Comparison of ENCODE assay signal across 12 cellular contexts in genomic region chr1:221994939-221995338, GRCh38.
DNase-seq lines count a peak whose midpoint lies in the region; ATAC-seq and TF ChIP-seq lines count a peak whose summit lies in the region.
"Had no signal": no experiment of that assay in that cellular context is flagged by ENCODE, and none has a peak within 500 bp of the region (broad histone marks: within the 10 kb centered on the region; RNA-seq: fewer than 3 reads in every experiment).

No MANE protein-coding gene starts in this region.

- H3K79me1 ChIP-seq in IMR-90 (ENCODE audit: low read depth in 1 of 2, low read length in 2 of 2) = no peaks in the 10 kb centered on the region

- H3K23ac ChIP-seq in IMR-90 (ENCODE audit: low read depth, low read length) = peak overlapping the region; percentile 66

- H2AK5ac ChIP-seq in IMR-90 (ENCODE audit: low read depth, low read length) = peak overlapping the region; percentile 26

- DNase-seq in Calu3 = no peak
- peak; percentile 97 for DNase-seq in IMR-90
- DNase-seq in non-pigmented ciliary epithelial cell (ENCODE audit: low read depth) = peak; percentile 88
- no peak for DNase-seq in effector CD4-positive, alpha-beta T cell
- no peak for DNase-seq in cerebellar nuclear complex (lab: John Stamatoyannopoulos, UW)
- DNase-seq in dermis blood vessel endothelial cell = no peak
- DNase-seq: DND-41, mesendoderm, NCI-H1048, right lobe of liver, T1000 had no signal

- peak overlapping the region; percentile 94 for H2BK20ac ChIP-seq in IMR-90 (ENCODE audit: low read depth, low read length)

- no peak for TF ChIP-seq POLR2A in IMR-90 (IDR thresholded peaks at IDR 0.05; ENCODE audit: low read depth, low read length)

- peak overlapping the region; percentile 56 for H4K91ac ChIP-seq in IMR-90 (ENCODE audit: insufficient read depth, low read depth, low read length)

- H3K27ac Mint-ChIP-seq in Calu3 (ENCODE audit: unreplicated experiment) = peak overlapping the region; percentile 66

- CTCF ChIA-PET in Calu3 (lab: Charles Lee) (interaction anchor here (1.1 kb wide), 1 partner anchor 451 kb away, joined by 3 read pairs; no protein-coding TSS in a partner anchor), IMR-90 (lab: Yijun Ruan, JAX) (no interaction called here)

- WGBS in IMR-90 (ENCODE audit: extremely low coverage in 2 of 2, insufficient read length in 1 of 2), 2 experiments = 0% methylated on average over 1 of the region's 4 CpGs; no CpG with 5 or more reads in 1 of the 2 experiments

- peak overlapping the region; percentile 96 for H2BK5ac ChIP-seq in IMR-90 (ENCODE audit: low read depth, low read length, poor library complexity, severe bottlenecking)

- peaks cover 46% of the 10 kb centered on the region for H3K36me3 Mint-ChIP-seq in Calu3 (ENCODE audit: insufficient read depth, unreplicated experiment)

- TF ChIP-seq CTCF in Calu3 (IDR thresholded peaks at IDR 0.05; ENCODE audit: unreplicated experiment) (no peak), IMR-90 (conservative IDR thresholded peaks at IDR 0.05; ENCODE audit: low read depth, low read length) (no peak)

- H3K14ac ChIP-seq in IMR-90 (replicated peaks; ENCODE audit: low read depth, low read length) = peak overlapping the region; percentile 66

- intact Hi-C loops in Calu3 (cut with micrococcal nuclease; ENCODE audit: unreplicated experiment) = loop anchor here (5.0 kb wide), 2 partner anchors 172 to 462 kb away; no protein-coding TSS in a partner anchor
- intact Hi-C loops in IMR-90 (cut with micrococcal nuclease) = loop anchor here (10.0 kb wide), 1 partner anchor 460 kb away; no protein-coding TSS in a partner anchor

- POLR2A ChIA-PET in IMR-90 (lab: Charles Lee; ENCODE audit: unreplicated experiment) = no interaction called here

- dilution Hi-C loops in IMR-90 (cut with HindIII; ENCODE audit: low sequenced_read_pairs, unreplicated experiment) = no loop called here

- peak overlapping the region; percentile 58; the same call in 2 of the 3 replicates for H2BK15ac ChIP-seq in IMR-90 (ENCODE audit: low read depth, low read length)

- H3K4me1 ChIP-seq in IMR-90 (ENCODE audit: control insufficient read depth, insufficient read depth, low read length) = peaks cover 32% of the 10 kb centered on the region
- H3K4me1 ChIP-seq: right lobe of liver had no signal

- H3K9me3 ChIP-seq in IMR-90 (ENCODE audit: control insufficient read depth, insufficient read depth, low read length) = no peaks in the 10 kb centered on the region
- H3K9me3 ChIP-seq: right lobe of liver had no signal

- H2BK120ac ChIP-seq in IMR-90 (ENCODE audit: low read depth, low read length) = peak overlapping the region; percentile 90

- no peak overlapping the region for H3K9ac ChIP-seq in IMR-90 (ENCODE audit: low read depth, low read length)

- peak overlapping the region; percentile 18 for H2AFZ ChIP-seq in IMR-90 (replicated peaks; ENCODE audit: low read length, poor library complexity)

- H3K9me1 ChIP-seq in IMR-90 (ENCODE audit: insufficient read depth, low read length) = peaks cover 22% of the 10 kb centered on the region

- BruUV-seq in Calu3 (replicated peaks; lab: Mats Ljungman, UMichigan) (no TSS peak), IMR-90 (replicated peaks; lab: Mats Ljungman, UMichigan) (no TSS peak)

- peak overlapping the region; percentile 88 for H3K18ac ChIP-seq in IMR-90 (ENCODE audit: low read depth, low read length)

- in situ Hi-C loops in IMR-90 (cut with MboI; ENCODE audit: low sequenced_read_pairs) = loop anchor here (10.0 kb wide), 2 partner anchors 250 to 460 kb away; partner anchors contain the start of gene DUSP10

- ATAC-seq in IMR-90 (ENCODE audit: low read depth) = peak; percentile 79
- ATAC-seq: right lobe of liver had no signal

- H4K8ac ChIP-seq in IMR-90 (ENCODE audit: low read depth in 2 of 2, low read length in 2 of 2) = peak overlapping the region; percentile 5 to 77; a peak in 3 of 4 replicates

- no peaks in the 10 kb centered on the region for H3K27me3 ChIP-seq in IMR-90 (ENCODE audit: control insufficient read depth, insufficient read depth, low read length)
- H3K27me3 ChIP-seq: right lobe of liver had no signal

- no peaks in the 10 kb centered on the region for H3K9me3 Mint-ChIP-seq in Calu3 (ENCODE audit: low read depth, unreplicated experiment)

- no peaks in the 10 kb centered on the region for H3K27me3 Mint-ChIP-seq in Calu3 (ENCODE audit: unreplicated experiment)

- no peaks in the 10 kb centered on the region for H3K36me3 ChIP-seq in IMR-90 (ENCODE audit: control insufficient read depth, insufficient read depth, low read length)
- H3K36me3 ChIP-seq: right lobe of liver had no signal

- H3K4me3 Mint-ChIP-seq in Calu3 (ENCODE audit: low read depth, unreplicated experiment) = no peak overlapping the region

- H3K56ac ChIP-seq in IMR-90 (ENCODE audit: extremely low read depth, insufficient read depth, low read length) = no peak overlapping the region

- H3K4ac ChIP-seq in IMR-90 (ENCODE audit: low read depth, low read length) = peak overlapping the region; percentile 83

- H2AK9ac ChIP-seq in IMR-90 (replicated peaks; ENCODE audit: low read depth, low read length, poor library complexity) = no peak overlapping the region

- H3K4me2 ChIP-seq in IMR-90 (ENCODE audit: low read depth, low read length) = peak overlapping the region; percentile 52; the same call in 1 of the 2 replicates

- no peak overlapping the region for H3K4me3 ChIP-seq in IMR-90 (ENCODE audit: insufficient read depth, low read depth, low read length)
- H3K4me3 ChIP-seq: right lobe of liver had no signal

- H3K27ac ChIP-seq in IMR-90 (ENCODE audit: insufficient read depth, low read length) (peak overlapping the region; percentile 58), cingulate gyrus (ENCODE audit: low read depth, low read length) (peak overlapping the region; percentile 91)
- H3K27ac ChIP-seq: right lobe of liver had no signal

- peaks cover 47% of the 10 kb centered on the region for H3K4me1 Mint-ChIP-seq in Calu3 (ENCODE audit: low read depth, unreplicated experiment)

- peak overlapping the region; percentile 70 for H4K5ac ChIP-seq in IMR-90 (ENCODE audit: low read depth, low read length)

- 0 out of 2 replicates have a peak, but pooled peaks have one; percentile 23 for TF ChIP-seq RAD21 in IMR-90 (IDR thresholded peaks at IDR 0.05; ENCODE audit: low read length)

- H4K20me1 ChIP-seq in IMR-90 (ENCODE audit: insufficient read depth, low read length) = no peaks in the 10 kb centered on the region

TF ChIP-seq in IMR-90, 13 proteins besides CTCF, POLR2A, EP300 and RAD21:
- TF ChIP-seq ELK1 (IDR thresholded peaks at IDR 0.05; ENCODE audit: borderline replicate concordance, low read depth, low read length) = no peak
- no peak for TF ChIP-seq RFX5 (IDR thresholded peaks at IDR 0.05; ENCODE audit: low read depth, low read length)
- TF ChIP-seq NFE2L2 (IDR thresholded peaks at IDR 0.05; ENCODE audit: low read depth, low read length) = no peak
- no peak for TF ChIP-seq CHD1 (IDR thresholded peaks at IDR 0.05; ENCODE audit: low read depth, low read length)
- peak; percentile 53; the same call in 1 of the 2 replicates for TF ChIP-seq CEBPB (IDR thresholded peaks at IDR 0.05; ENCODE audit: low read depth, low read length)
- no peak for TF ChIP-seq SMC3 (IDR thresholded peaks at IDR 0.05; ENCODE audit: low read depth, low read length)
- no peak for TF ChIP-seq RCOR1 (IDR thresholded peaks at IDR 0.05; ENCODE audit: insufficient replicate concordance, low read length)
- peak; percentile 61; the same call in 1 of the 2 replicates for TF ChIP-seq BHLHE40 (IDR thresholded peaks at IDR 0.05; ENCODE audit: low read depth, low read length)
- no peak for TF ChIP-seq MAZ (IDR thresholded peaks at IDR 0.05; ENCODE audit: borderline replicate concordance, low read depth, low read length)
- peak; percentile 61 for TF ChIP-seq FOS (IDR thresholded peaks at IDR 0.05; ENCODE audit: low read depth, low read length)
- no peak for TF ChIP-seq MXI1 (IDR thresholded peaks at IDR 0.05; ENCODE audit: borderline replicate concordance, low read depth, low read length)
- TF ChIP-seq, protein P1, sequence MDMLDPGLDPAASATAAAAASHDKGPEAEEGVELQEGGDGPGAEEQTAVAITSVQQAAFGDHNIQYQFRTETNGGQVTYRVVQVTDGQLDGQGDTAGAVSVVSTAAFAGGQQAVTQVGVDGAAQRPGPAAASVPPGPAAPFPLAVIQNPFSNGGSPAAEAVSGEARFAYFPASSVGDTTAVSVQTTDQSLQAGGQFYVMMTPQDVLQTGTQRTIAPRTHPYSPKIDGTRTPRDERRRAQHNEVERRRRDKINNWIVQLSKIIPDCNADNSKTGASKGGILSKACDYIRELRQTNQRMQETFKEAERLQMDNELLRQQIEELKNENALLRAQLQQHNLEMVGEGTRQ (IDR thresholded peaks at IDR 0.05; ENCODE audit: low read depth, low read length) = peak; percentile 21; the same call in 1 of the 2 replicates
- peak; percentile 11; the same call in 1 of the 2 replicates for TF ChIP-seq MAFK (IDR thresholded peaks at IDR 0.05; ENCODE audit: low read depth, low read length)

Comparison
In these comparisons a context has a peak if more than half of its experiments do, and no peak if none do; other contexts are left out.
1. DNase-seq: peak in IMR-90 (single experiment) and non-pigmented ciliary epithelial cell (single experiment); none in Calu3 (single experiment), effector CD4-positive, alpha-beta T cell (single experiment), cerebellar nuclear complex (0 of 2) and dermis blood vessel endothelial cell (single experiment).